Comparison of ENCODE assay signal across 10 cellular contexts in the genomic region with DNA sequence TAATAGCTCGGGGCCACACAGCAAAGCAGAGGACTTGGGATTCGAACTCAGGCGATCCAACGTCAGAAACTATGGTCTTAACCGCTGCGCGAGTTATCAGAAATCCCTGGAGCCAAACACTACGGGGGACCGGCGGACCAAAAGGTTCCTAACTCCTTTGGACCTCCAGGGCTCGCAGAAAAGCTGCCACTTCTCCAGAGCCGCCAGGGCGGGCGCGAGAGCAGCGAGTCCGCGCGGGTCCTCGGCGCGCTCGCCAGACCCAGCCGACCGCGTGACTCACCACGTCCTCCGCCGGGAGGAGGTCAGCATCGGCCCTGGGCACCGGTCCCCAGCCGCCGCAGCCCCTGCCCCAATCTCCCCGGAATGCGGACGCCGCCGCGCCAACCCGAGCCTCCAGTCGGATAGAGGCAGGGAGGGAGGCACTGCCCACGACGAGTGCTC. TPM values are rescaled to one million over a fixed set of nuclear protein-coding genes. Genes with fewer than 3 reads are reported as not detected.
A peak's percentile ranks its signal among the peaks of the same experiment; 100 is the strongest.
DNase-seq lines count a peak whose midpoint lies in the region; ATAC-seq and TF ChIP-seq lines count a peak whose summit lies in the region.
"Had no signal": no experiment of that assay in that cellular context is flagged by ENCODE, and none has a peak within 500 bp of the region (broad histone marks: within the 10 kb centered on the region; RNA-seq: fewer than 3 reads in every experiment).

No MANE protein-coding gene starts in this region.

- no peaks in the 10 kb centered on the region for H3K9me3 ChIP-seq in PC-3 (ENCODE audit: low read length)

- H3K27ac ChIP-seq in PC-3 (ENCODE audit: low read length) (no peak overlapping the region), rectal smooth muscle tissue (ENCODE audit: low read depth, low read length) (no peak overlapping the region)
- H3K27ac ChIP-seq: parathyroid adenoma had no signal

- H3K9me3 Mint-ChIP-seq in glutamatergic neuron (ENCODE audit: unreplicated experiment) = peaks cover 13% of the 10 kb centered on the region

- H3K9me2 ChIP-seq in PC-3 (replicated peaks; ENCODE audit: low read length) = no peaks in the 10 kb centered on the region

- no TSS peak for BruUV-seq in PC-3 (replicated peaks; lab: Mats Ljungman, UMichigan)

- intact Hi-C loops in PC-3 (cut with micrococcal nuclease) = no loop called here

- no peak overlapping the region for H3K27ac Mint-ChIP-seq in glutamatergic neuron (ENCODE audit: unreplicated experiment)

- H2AFZ ChIP-seq in PC-3 (ENCODE audit: low read length) = no peak overlapping the region
- H2AFZ ChIP-seq: parathyroid adenoma had no signal

- peaks cover 4% of the 10 kb centered on the region for H3K36me3 Mint-ChIP-seq in glutamatergic neuron (ENCODE audit: unreplicated experiment)

- TF ChIP-seq CTCF in PC-3 (conservative IDR thresholded peaks at IDR 0.05; ENCODE audit: low read depth, low read length) = no peak
- TF ChIP-seq CTCF in glutamatergic neuron (IDR thresholded peaks at IDR 0.05; ENCODE audit: partially characterized antibody, unreplicated experiment) = no peak

- H3K36me3 ChIP-seq in PC-3 (ENCODE audit: low read depth, low read length) (no peaks in the 10 kb centered on the region), rectal smooth muscle tissue (ENCODE audit: control insufficient read depth, insufficient read depth, low read length) (no peaks in the 10 kb centered on the region)

- H3K4me3 ChIP-seq in PC-3 (ENCODE audit: low read length) = peak overlapping the region; percentile 50; the same call in 1 of the 2 replicates
- peak overlapping the region; percentile 33 for H3K4me3 ChIP-seq in rectal smooth muscle tissue (ENCODE audit: low read length)

- H3K79me2 ChIP-seq in PC-3 (ENCODE audit: low read length) = no peaks in the 10 kb centered on the region
- H3K79me2 ChIP-seq: parathyroid adenoma had no signal

- peak overlapping the region; percentile 43 for H3K4me3 Mint-ChIP-seq in glutamatergic neuron (ENCODE audit: unreplicated experiment)

- H3K27me3 Mint-ChIP-seq in glutamatergic neuron (ENCODE audit: unreplicated experiment) = peaks cover 73% of the 10 kb centered on the region

- peaks cover 8% of the 10 kb centered on the region for H3K4me1 ChIP-seq in PC-3 (ENCODE audit: insufficient read depth, low read length)
- peaks cover 7% of the 10 kb centered on the region for H3K4me1 ChIP-seq in rectal smooth muscle tissue (ENCODE audit: control insufficient read depth, insufficient read depth, low read length)
- H3K4me1 ChIP-seq: parathyroid adenoma had no signal

- ATAC-seq in PC-3 (no peak; the same call in 1 of the 2 replicates), GM18873 (IDR thresholded peaks at IDR 0.05; ENCODE audit: low FRiP score, unreplicated experiment) (no peak), GM18502 (IDR thresholded peaks at IDR 0.05; ENCODE audit: poor library complexity, unreplicated experiment) (no peak)

- CTCF ChIA-PET in PC-3 (lab: Charles Lee) = no interaction called here

- peak overlapping the region; percentile 71 for H3K4me2 ChIP-seq in PC-3 (ENCODE audit: low read length)

- H3K27me3 ChIP-seq in PC-3 (ENCODE audit: low read length) (peaks cover 97% of the 10 kb centered on the region), rectal smooth muscle tissue (ENCODE audit: control insufficient read depth, insufficient read depth, low read length) (peaks cover 71% of the 10 kb centered on the region)

- H3F3A ChIP-seq in PC-3 (ENCODE audit: low read length, unreplicated experiment) = no peaks in the 10 kb centered on the region

- POLR2A ChIA-PET in PC-3 (lab: Charles Lee; ENCODE audit: unreplicated experiment) = no interaction called here

- H3K9ac ChIP-seq in PC-3 (ENCODE audit: low read length) = no peak overlapping the region
- no peak overlapping the region for H3K9ac ChIP-seq in rectal smooth muscle tissue (ENCODE audit: low read length)
- H3K9ac ChIP-seq: parathyroid adenoma had no signal

- no peaks in the 10 kb centered on the region for H3K4me1 Mint-ChIP-seq in glutamatergic neuron (ENCODE audit: low read depth, unreplicated experiment)

- DNase-seq in ELF-1 (ENCODE audit: low read depth, low spot score) = peak; percentile 55
- no peak for DNase-seq in PC-3
- DNase-seq in glutamatergic neuron = peak; percentile 43
- no peak for DNase-seq in NCI-H2171 treated with DMSO at 0.1 percent for 48 hours (lab: John Stamatoyannopoulos, UW)
- no peak for DNase-seq in SK-N-DZ (ENCODE audit: low spot score)

- H4K20me1 ChIP-seq in PC-3 (ENCODE audit: low read length) = no peaks in the 10 kb centered on the region

RNA-seq across cellular contexts. Expression of gene ALX4, which starts 6.0 kb away (rescaled TPM):
- total RNA-seq in PC-3 (2014; rRNA removed) (not detected in 2 replicates), glutamatergic neuron (ENCODE audit: unreplicated experiment) (not detected)
- polyA plus RNA-seq in SK-N-DZ (2014; cell fraction: cytosol; rRNA removed) = not detected in 2 replicates
- polyA plus RNA-seq in SK-N-DZ (2014; cell fraction: nucleus; rRNA removed) = not detected in 2 replicates
- total RNA-seq: T-helper 1 cell treated with Interleukin-12 subunit alpha and Interleukin-12 subunit beta and Interleukin-4 antibody, amounts not matched to agents 30 ng/mL and 1 ng/mL, for 36 hours had no signal

Comparison
In these comparisons a context has a peak if more than half of its experiments do, and no peak if none do; other contexts are left out.
1. DNase-seq: peak in ELF-1 (single experiment) and glutamatergic neuron (single experiment); none in PC-3 (single experiment), NCI-H2171 treated with DMSO at 0.1 percent for 48 hours (single experiment) and SK-N-DZ (single experiment).